In genomic region chr4:165207016-165207430, GRCh38 we compare ENCODE assay signal across 8 cellular contexts. TPM values are rescaled to one million over a fixed set of nuclear protein-coding genes. Genes with fewer than 3 reads are reported as not detected.
DNase-seq lines count a peak whose midpoint lies in the region; ATAC-seq and TF ChIP-seq lines count a peak whose summit lies in the region.

No MANE protein-coding gene starts in this region.

- CTCF ChIA-PET in PC-3 (lab: Charles Lee), result no interaction called here

- peak overlapping the region; percentile 94 for H3K4me2 ChIP-seq in PC-3 (ENCODE audit: low read length)

- no peaks in the 10 kb centered on the region for H3F3A ChIP-seq in PC-3 (ENCODE audit: low read length, unreplicated experiment)

- peak overlapping the region; percentile 91 for H2AFZ ChIP-seq in PC-3 (ENCODE audit: low read length)

- H3K4me3 ChIP-seq in BE2C (ENCODE audit: low read depth, low read length) (peak overlapping the region; percentile 62), PC-3 (ENCODE audit: low read length) (peak overlapping the region; percentile 83), mesodermal cell (ENCODE audit: extremely low read depth, insufficient read depth, low read length, poor library complexity, severe bottlenecking) (peak overlapping the region; percentile 48), upper lobe of right lung (peak overlapping the region; percentile 82)

- no peaks in the 10 kb centered on the region for H3K9me2 ChIP-seq in PC-3 (replicated peaks; ENCODE audit: low read length)

- no peaks in the 10 kb centered on the region for H4K20me1 ChIP-seq in PC-3 (ENCODE audit: low read length)

- H3K79me2 ChIP-seq in PC-3 (ENCODE audit: low read length), result peaks cover 46% of the 10 kb centered on the region

- H3K27ac ChIP-seq in PC-3 (ENCODE audit: low read length) (no peak overlapping the region), mesodermal cell (ENCODE audit: low read depth, low read length, severe bottlenecking) (no peak overlapping the region), upper lobe of right lung (peak overlapping the region; percentile 64)

- WGBS in mesodermal cell (ENCODE audit: insufficient coverage in 2 of 2), 2 experiments, result 1 to 3% methylated on average over 10 to 23 of the region's 28 CpGs

- H3K27me3 ChIP-seq in BE2C, result peaks cover 57% of the 10 kb centered on the region
- no peaks in the 10 kb centered on the region for H3K27me3 ChIP-seq in PC-3 (ENCODE audit: low read length)
- no peaks in the 10 kb centered on the region for H3K27me3 ChIP-seq in upper lobe of right lung

- H3K9ac ChIP-seq in PC-3 (ENCODE audit: low read length), result peak overlapping the region; percentile 42; the same call in 1 of the 2 replicates

- TF ChIP-seq CTCF in BE2C (IDR thresholded peaks at IDR 0.05; ENCODE audit: low read depth, low read length) (no peak), PC-3 (conservative IDR thresholded peaks at IDR 0.05; ENCODE audit: low read depth, low read length) (no peak), upper lobe of right lung (IDR thresholded peaks at IDR 0.05) (no peak)

- POLR2A ChIA-PET in PC-3 (lab: Charles Lee; ENCODE audit: unreplicated experiment), result no interaction called here

- DNase-seq in BE2C (no peak), PC-3 (peak; percentile 16), dermis blood vessel endothelial cell (peak; percentile 56), upper lobe of right lung (no peak), NOMO-1 (lab: John Stamatoyannopoulos, UW; ENCODE audit: unreplicated experiment in 2 of 2) (no peak)

- ATAC-seq in GM18517 (IDR thresholded peaks at IDR 0.05; ENCODE audit: unreplicated experiment) (peak; percentile 44), HG02970 (IDR thresholded peaks at IDR 0.05; ENCODE audit: low FRiP score, unreplicated experiment) (peak; percentile 21), PC-3 (peak; percentile 12), upper lobe of right lung (peak; percentile 14)

- H3K4me1 ChIP-seq in BE2C, result no peaks in the 10 kb centered on the region; the same call in 1 of the 2 replicates
- H3K4me1 ChIP-seq in PC-3 (ENCODE audit: insufficient read depth, low read length), result peaks cover 61% of the 10 kb centered on the region
- H3K4me1 ChIP-seq in mesodermal cell (ENCODE audit: control insufficient read depth, insufficient read depth, low read length, poor library complexity, severe bottlenecking), result peaks cover 22% of the 10 kb centered on the region
- peaks cover 20% of the 10 kb centered on the region for H3K4me1 ChIP-seq in upper lobe of right lung

- no TSS peak for BruUV-seq in PC-3 (replicated peaks; lab: Mats Ljungman, UMichigan)

- intact Hi-C loops in PC-3 (cut with micrococcal nuclease) (loop anchor here (5.0 kb wide), 1 partner anchor 135 kb away; no protein-coding TSS in a partner anchor), upper lobe of right lung (cut with DNase I) (no loop called here)

- H3K9me3 ChIP-seq in BE2C (no peaks in the 10 kb centered on the region), PC-3 (ENCODE audit: low read length) (no peaks in the 10 kb centered on the region), mesodermal cell (ENCODE audit: control insufficient read depth, low read length) (no peaks in the 10 kb centered on the region), upper lobe of right lung (no peaks in the 10 kb centered on the region)

- H3K36me3 ChIP-seq in BE2C (no peaks in the 10 kb centered on the region), PC-3 (ENCODE audit: low read depth, low read length) (no peaks in the 10 kb centered on the region), mesodermal cell (ENCODE audit: control insufficient read depth, insufficient read depth, low read length) (no peaks in the 10 kb centered on the region), upper lobe of right lung (no peaks in the 10 kb centered on the region)

RNA-seq across cellular contexts. Expression of gene KLHL2, which starts 0.3 kb away (rescaled TPM):
- polyA plus RNA-seq in BE2C (2012; ENCODE audit: insufficient read depth, insufficient read length, low read depth), result 4.5 TPM
- 10.0 and 11.0 TPM in 2 replicates for total RNA-seq in PC-3 (2014; rRNA removed)
- total RNA-seq in dermis blood vessel endothelial cell, result 35.6 and 45.3 TPM in 2 replicates
- polyA plus RNA-seq in mesodermal cell (2013, experiment 1 of 2), result 11.6 TPM
- 11.1 TPM for polyA plus RNA-seq in mesodermal cell (2013, experiment 2 of 2)
- total RNA-seq in upper lobe of right lung, result 44.3 TPM

Comparison
In these comparisons a context has a peak if more than half of its experiments do, and no peak if none do; other contexts are left out.
1. DNase-seq: peak in PC-3 (single experiment) and dermis blood vessel endothelial cell (single experiment); none in BE2C (single experiment), upper lobe of right lung (single experiment) and NOMO-1 (0 of 2).
2. Peak in every context shown above with its lines, with median percentiles within 50 percentile points of each other: H3K4me3 ChIP-seq and ATAC-seq.